ENCODE assay signal across 8 cellular contexts in genomic region chr10:114304566-114305421, GRCh38.
DNase-seq lines count a peak whose midpoint lies in the region; ATAC-seq, FAIRE-seq and TF ChIP-seq lines count a peak whose summit lies in the region.

No MANE protein-coding gene starts in this region.

- FAIRE-seq in H54 (lab: Jason Lieb, UNC): no peak

- H3K36me3 ChIP-seq in WERI-Rb-1: no peaks in the 10 kb centered on the region
- no peaks in the 10 kb centered on the region for H3K36me3 ChIP-seq in lung (ENCODE audit: control insufficient read depth in 2 of 2, insufficient read depth in 2 of 2, low read length in 2 of 2)

- 11 to 13% methylated on average over 40 to 41 of the region's 41 CpGs for WGBS in lung, 2 donors

- TF ChIP-seq CTCF in LNCaP clone FGC (IDR thresholded peaks at IDR 0.05; ENCODE audit: control insufficient read depth, extremely low read depth, insufficient read depth): peak; percentile 69
- TF ChIP-seq CTCF in WERI-Rb-1 (IDR thresholded peaks at IDR 0.05; ENCODE audit: low read depth, low read length): peak; percentile 81
- TF ChIP-seq CTCF in lung (IDR thresholded peaks at IDR 0.05; ENCODE audit: control extremely low read depth, extremely low read depth): peak; percentile 8

- TF ChIP-seq POLR2A in H54 (IDR thresholded peaks at IDR 0.05; ENCODE audit: low read depth, low read length): no peak

- peaks cover 14% of the 10 kb centered on the region for H3K4me1 Mint-ChIP-seq in central memory CD8-positive, alpha-beta T cell

- DNase-seq in ELR (ENCODE audit: low read depth) (peak; percentile 50), LNCaP clone FGC (ENCODE audit: low read depth) (no peak), WERI-Rb-1 (peak; percentile 69), lung (ENCODE audit: low spot score) (no peak), H54 (ENCODE audit: insufficient read length, low spot score) (no peak)
- DNase-seq in central memory CD8-positive, alpha-beta T cell (ENCODE audit: low spot score in 2 of 2): peak; percentile 29 to 34
- DNase-seq in stimulated activated CD8-positive, alpha-beta memory T cell treated with anti-CD3 and anti-CD28 coated beads, Interleukin-15, amount 100 ng/mL, for 1 hour (ENCODE audit: low read depth): peak; percentile 21

- H3K4me3 Mint-ChIP-seq in central memory CD8-positive, alpha-beta T cell: peak overlapping the region; percentile 90

- H3K27ac ChIP-seq in WERI-Rb-1 (no peak overlapping the region), lung (ENCODE audit: low read depth in 1 of 2, low read length in 1 of 2) (no peak overlapping the region)

- H3K9me3 ChIP-seq in WERI-Rb-1 (ENCODE audit: severe bottlenecking) (no peaks in the 10 kb centered on the region), lung (ENCODE audit: control insufficient read depth in 2 of 2, insufficient read depth in 1 of 2, low read length in 1 of 2) (no peaks in the 10 kb centered on the region)

- ATAC-seq in GM21723 (IDR thresholded peaks at IDR 0.05; ENCODE audit: unreplicated experiment): peak; percentile 78
- peak; percentile 73 for ATAC-seq in central memory CD8-positive, alpha-beta T cell (replicated peaks; ENCODE audit: extremely low read depth, poor library complexity, severe bottlenecking)
- ATAC-seq in lung (ENCODE audit: insufficient read depth, low FRiP score): peak; percentile 58

- no peak overlapping the region for H3K4me3 ChIP-seq in LNCaP clone FGC (ENCODE audit: low read depth, low read length)
- peak overlapping the region; percentile 46 for H3K4me3 ChIP-seq in WERI-Rb-1 (ENCODE audit: low read depth, low read length)
- no peak overlapping the region for H3K4me3 ChIP-seq in lung

- peaks cover 11% of the 10 kb centered on the region for H3K27me3 ChIP-seq in WERI-Rb-1 (ENCODE audit: insufficient read depth, low read depth, severe bottlenecking)
- no peaks in the 10 kb centered on the region for H3K27me3 ChIP-seq in lung (ENCODE audit: control insufficient read depth, insufficient read depth)

- no peaks in the 10 kb centered on the region for H3K27me3 Mint-ChIP-seq in central memory CD8-positive, alpha-beta T cell

- H3K9me3 Mint-ChIP-seq in central memory CD8-positive, alpha-beta T cell: no peaks in the 10 kb centered on the region

- H3K36me3 Mint-ChIP-seq in central memory CD8-positive, alpha-beta T cell (ENCODE audit: insufficient read depth): peaks cover 3% of the 10 kb centered on the region

- peak overlapping the region; percentile 13 for H3K27ac Mint-ChIP-seq in central memory CD8-positive, alpha-beta T cell (ENCODE audit: low read depth)

- H3K4me1 ChIP-seq in lung (ENCODE audit: control insufficient read depth in 2 of 2, insufficient read depth in 2 of 2, low read length in 2 of 2): peaks cover 0 to 9% of the 10 kb centered on the region in 2 donors

Comparison
In these comparisons a context has a peak if more than half of its experiments do, and no peak if none do; other contexts are left out.
1. DNase-seq: peak in ELR (single experiment), WERI-Rb-1 (single experiment), central memory CD8-positive, alpha-beta T cell (2 of 2) and stimulated activated CD8-positive, alpha-beta memory T cell treated with anti-CD3 and anti-CD28 coated beads, Interleukin-15, amount 100 ng/mL, for 1 hour (single experiment); none in LNCaP clone FGC (single experiment), lung (single experiment) and H54 (single experiment).
2. CTCF ChIP-seq: peak in every context shown above with its lines; median percentile 81 in WERI-Rb-1; 69 in LNCaP clone FGC; 8 in lung.
3. Peak in every context shown above with its lines, with median percentiles within 50 percentile points of each other: ATAC-seq.